In genomic region chr17:31401456-31402254, GRCh38 we compare ENCODE assay signal across 18 cellular contexts. TPM values are rescaled to one million over a fixed set of nuclear protein-coding genes. Genes with fewer than 3 reads are reported as not detected.
DNase-seq lines count a peak whose midpoint lies in the region; ATAC-seq, FAIRE-seq and TF ChIP-seq lines count a peak whose summit lies in the region.
"Had no signal": no experiment of that assay in that cellular context is flagged by ENCODE, and none has a peak within 500 bp of the region (broad histone marks: within the 10 kb centered on the region; RNA-seq: fewer than 3 reads in every experiment).

No MANE protein-coding gene starts in this region.

- WGBS in aorta, 2 donors, result 87% methylated on average over 11 of the region's 11 CpGs

- peaks cover 2% of the 10 kb centered on the region for H3K27me3 ChIP-seq in bronchial epithelial cell (ENCODE audit: control insufficient read depth, insufficient read depth, low read length)
- no peaks in the 10 kb centered on the region for H3K27me3 ChIP-seq in aorta (ENCODE audit: control insufficient read depth in 1 of 2, insufficient read depth in 2 of 2, low read length in 1 of 2)
- H3K27me3 ChIP-seq: SJCRH30 had no signal

- no peaks in the 10 kb centered on the region for H3K9me3 ChIP-seq in aorta (ENCODE audit: control insufficient read depth, low read length)
- H3K9me3 ChIP-seq: SJCRH30 had no signal

- DNase-seq in G401 (ENCODE audit: low spot score) (peak; percentile 65), NCI-H1694 (lab: John Stamatoyannopoulos, UW) (peak; percentile 40), bronchial epithelial cell (ENCODE audit: low read depth) (no peak), mesenteric fat pad (ENCODE audit: low spot score) (peak; percentile 71), aorta (no peak), NCI-H1436 (lab: John Stamatoyannopoulos, UW) (no peak)
- DNase-seq in stimulated activated CD4-positive, alpha-beta T cell treated with anti-CD3 and anti-CD28 coated beads, Interleukin-2, amount 100 ng/mL, for 48 hours, result no peak
- DNase-seq: ACHN; Calu3; CD4-positive, alpha-beta T cell; HCEC 1CT; MV-4-11; NCI-H1436 treated with DMSO at 0.1 percent for 48 hours; NCI-H526; SJCRH30; SW 1271 had no signal

- no peak for TF ChIP-seq CTCF in bronchial epithelial cell (IDR thresholded peaks at IDR 0.05; ENCODE audit: insufficient read depth, low read length, severe bottlenecking)

- peak; percentile 75 for FAIRE-seq in bronchial epithelial cell (lab: Jason Lieb, UNC)

- no peak overlapping the region for H3K27ac ChIP-seq in aorta (ENCODE audit: low read depth in 1 of 2, low read length in 2 of 2)
- H3K27ac ChIP-seq: RWPE1, SJCRH30 had no signal

- intact Hi-C loops in aorta (cut with DNase I), result no loop called here

- ATAC-seq in aorta (ENCODE audit: low FRiP score) (no peak), GM21786 (IDR thresholded peaks at IDR 0.05; ENCODE audit: unreplicated experiment) (no peak)

- no peak overlapping the region for H3K4me3 ChIP-seq in bronchial epithelial cell (ENCODE audit: low read depth, low read length)
- no peak overlapping the region for H3K4me3 ChIP-seq in aorta (ENCODE audit: low read length in 2 of 2)
- H3K4me3 ChIP-seq: SJCRH30 had no signal

- no peaks in the 10 kb centered on the region for H3K4me1 ChIP-seq in aorta (ENCODE audit: control insufficient read depth in 1 of 2, insufficient read depth in 2 of 2, low read length in 2 of 2)
- H3K4me1 ChIP-seq: SJCRH30 had no signal

- in situ Hi-C loops in G401 (cut with HindIII; ENCODE audit: low sequenced_read_pairs), result no loop called here

- no peaks in the 10 kb centered on the region for H3K36me3 ChIP-seq in bronchial epithelial cell (ENCODE audit: control insufficient read depth, insufficient read depth, low read length)
- no peaks in the 10 kb centered on the region for H3K36me3 ChIP-seq in aorta (ENCODE audit: control insufficient read depth in 1 of 2, insufficient read depth in 2 of 2, low read length in 1 of 2)
- H3K36me3 ChIP-seq: SJCRH30 had no signal

RNA-seq across cellular contexts. Expression of gene RAB11FIP4, which starts 10.2 kb away (rescaled TPM):
- 29.4 and 34.1 TPM in 2 replicates for total RNA-seq in G401 (2014; rRNA removed; shearing (Covaris generic))
- total RNA-seq in bronchial epithelial cell (16.4 and 17.6 TPM in 2 replicates), mesenteric fat pad (1.8 TPM), aorta (1 to 10 TPM in 1 of 2 donors, under 1 TPM in 1; 0.94 to 2.6 TPM)
- polyA plus RNA-seq in aorta, result 1 to 10 TPM in 1 of 2 donors, under 1 TPM in 1; 0.15 to 1.9 TPM

Comparison
In these comparisons a context has a peak if more than half of its experiments do, and no peak if none do; other contexts are left out.
1. DNase-seq: peak in G401 (single experiment), NCI-H1694 (single experiment) and mesenteric fat pad (single experiment); none in bronchial epithelial cell (single experiment), stimulated activated CD4-positive, alpha-beta T cell treated with anti-CD3 and anti-CD28 coated beads, Interleukin-2, amount 100 ng/mL, for 48 hours (0 of 2), aorta (0 of 2) and NCI-H1436 (single experiment).